Comparison of ENCODE assay signal across 1 cellular context in genomic region chr2:42929577-42929984, GRCh38.
TF ChIP-seq lines count a peak whose summit lies in the region.

No MANE protein-coding gene starts in this region.

TF ChIP-seq in HepG2, 621 proteins besides CTCF, POLR2A, EP300 and RAD21 (continued from another document and continues in another):
- TF ChIP-seq SNRNP70 (IDR thresholded peaks at IDR 0.05; ENCODE audit: low read depth, low read length) (no peak), PRDM15 (CRISPR knock-in tag; IDR thresholded peaks at IDR 0.05) (no peak), ZNF414 (CRISPR knock-in tag; IDR thresholded peaks at IDR 0.05) (peak; percentile 93), ZC3H13 (CRISPR knock-in tag; IDR thresholded peaks at IDR 0.05) (0 out of 2 replicates have a peak, but pooled peaks have one; percentile 10), HMGXB4 (CRISPR knock-in tag; IDR thresholded peaks at IDR 0.05; ENCODE audit: borderline replicate concordance in 1 of 2, low read depth in 1 of 2) (0 out of 4 replicates have a peak, but pooled peaks of 1 of the 2 experiments have one; percentile 28), POLR2G (IDR thresholded peaks at IDR 0.05; ENCODE audit: low read depth, low read length) (peak; percentile 35; the same call in 1 of the 2 replicates), BCL3 (CRISPR knock-in tag; IDR thresholded peaks at IDR 0.05) (peak; percentile 15; the same call in 1 of the 2 replicates), FOXC1 (CRISPR knock-in tag; IDR thresholded peaks at IDR 0.05; ENCODE audit: borderline replicate concordance) (peak; percentile 43), ZSCAN12 (CRISPR knock-in tag; IDR thresholded peaks at IDR 0.05) (no peak), GLMP (CRISPR knock-in tag; IDR thresholded peaks at IDR 0.05; ENCODE audit: borderline replicate concordance) (no peak), HNF1B (CRISPR knock-in tag; IDR thresholded peaks at IDR 0.05) (no peak), ZNF431 (CRISPR knock-in tag; IDR thresholded peaks at IDR 0.05; ENCODE audit: borderline replicate concordance, low read depth) (no peak), HES4 (CRISPR knock-in tag; IDR thresholded peaks at IDR 0.05; ENCODE audit: borderline replicate concordance) (peak; percentile 43; the same call in 1 of the 2 replicates), HINFP (CRISPR knock-in tag; IDR thresholded peaks at IDR 0.05; ENCODE audit: low read depth) (peak; percentile 20; the same call in 1 of the 2 replicates), ZNF576 (CRISPR knock-in tag; IDR thresholded peaks at IDR 0.05) (no peak), CENPBD1 (CRISPR knock-in tag; IDR thresholded peaks at IDR 0.05; ENCODE audit: borderline replicate concordance, low read depth) (peak; percentile 32; the same call in 1 of the 2 replicates), ARID4A (CRISPR knock-in tag; IDR thresholded peaks at IDR 0.05; ENCODE audit: borderline replicate concordance) (peak; percentile 52), ZNF547 (CRISPR knock-in tag; IDR thresholded peaks at IDR 0.05) (peak; percentile 37; the same call in 1 of the 2 replicates), KAT8 (CRISPR knock-in tag; IDR thresholded peaks at IDR 0.05) (no peak), ZBTB21 (CRISPR knock-in tag; IDR thresholded peaks at IDR 0.05) (no peak), ATRX (CRISPR knock-in tag; IDR thresholded peaks at IDR 0.05; ENCODE audit: borderline replicate concordance) (no peak), IKZF5 (CRISPR knock-in tag; IDR thresholded peaks at IDR 0.05) (0 out of 2 replicates have a peak, but pooled peaks have one; percentile 0), KLF16 (CRISPR knock-in tag; IDR thresholded peaks at IDR 0.05) (no peak), ZSCAN21 (CRISPR knock-in tag; IDR thresholded peaks at IDR 0.05; ENCODE audit: borderline replicate concordance) (peak; percentile 9; the same call in 1 of the 2 replicates), CENPT (CRISPR knock-in tag; IDR thresholded peaks at IDR 0.05; ENCODE audit: low read depth) (no peak), ZNF710 (CRISPR knock-in tag; IDR thresholded peaks at IDR 0.05; ENCODE audit: borderline replicate concordance) (peak; percentile 9; the same call in 1 of the 2 replicates), ELF4 (CRISPR knock-in tag; IDR thresholded peaks at IDR 0.05; ENCODE audit: borderline replicate concordance) (0 out of 2 replicates have a peak, but pooled peaks have one; percentile 22), NFRKB (IDR thresholded peaks at IDR 0.05) (no peak), ARNTL (CRISPR knock-in tag; IDR thresholded peaks at IDR 0.05) (no peak), SRY (CRISPR knock-in tag; IDR thresholded peaks at IDR 0.05) (peak; percentile 62; the same call in 1 of the 2 replicates), KDM5B (CRISPR knock-in tag; IDR thresholded peaks at IDR 0.05; ENCODE audit: borderline replicate concordance) (peak; percentile 23; the same call in 1 of the 2 replicates)
